11 cellular contexts compared by ENCODE assay signal in genomic region chr2:165193178-165193777, GRCh38. TPM values are rescaled to one million over a fixed set of nuclear protein-coding genes. Genes with fewer than 3 reads are reported as not detected.
DNase-seq lines count a peak whose midpoint lies in the region; ATAC-seq, FAIRE-seq and TF ChIP-seq lines count a peak whose summit lies in the region.
"Had no signal": no experiment of that assay in that cellular context is flagged by ENCODE, and none has a peak within 500 bp of the region (broad histone marks: within the 10 kb centered on the region; RNA-seq: fewer than 3 reads in every experiment).

No MANE protein-coding gene starts in this region.

- POLR2A ChIA-PET in activated CD4-positive, alpha-beta memory T cell treated with anti-CD3 and anti-CD28 coated beads, Interleukin-2, amount 10 ng/mL, durations not matched to agents 7 days and 5 days (lab: Charles Lee), result no interaction called here

- FAIRE-seq in frontal cortex (lab: Jason Lieb, UNC), result no peak

- DNase-seq in GM06990 (ENCODE audit: extremely low read depth, insufficient read length) (peak; percentile 34), NCI-H2029 treated with DMSO at 0.1 percent for 48 hours (lab: John Stamatoyannopoulos, UW) (peak; percentile 99), natural killer cell (no peak), frontal cortex (ENCODE audit: low spot score in 2 of 2) (no peak)
- DNase-seq in stimulated activated naive CD8-positive, alpha-beta T cell treated with anti-CD3 and anti-CD28 coated beads, Interleukin-15, amount 100 ng/mL, for 72 hours, result no peak
- DNase-seq in activated CD4-positive, alpha-beta memory T cell treated with anti-CD3 and anti-CD28 coated beads, Interleukin-2, amount 10 ng/mL, durations not matched to agents 7 days and 5 days, result no peak
- DNase-seq: naive thymus-derived CD4-positive, alpha-beta T cell; NCI-H82 had no signal

- no peak overlapping the region for H3K27ac Mint-ChIP-seq in stimulated activated naive CD8-positive, alpha-beta T cell treated with anti-CD3 and anti-CD28 coated beads, Interleukin-15, amount 100 ng/mL, for 72 hours
- no peak overlapping the region for H3K27ac Mint-ChIP-seq in natural killer cell
- H3K27ac Mint-ChIP-seq in activated CD4-positive, alpha-beta memory T cell treated with anti-CD3 and anti-CD28 coated beads, Interleukin-2, amount 10 ng/mL, durations not matched to agents 7 days and 5 days, result no peak overlapping the region
- H3K27ac Mint-ChIP-seq: naive thymus-derived CD4-positive, alpha-beta T cell had no signal

- no peak for TF ChIP-seq CTCF in GM06990 (IDR thresholded peaks at IDR 0.05; ENCODE audit: insufficient read depth, low read length, poor library complexity, severe bottlenecking)
- no peak for TF ChIP-seq CTCF in natural killer cell (IDR thresholded peaks at IDR 0.05)

- no peak overlapping the region for H3K4me3 ChIP-seq in GM06990 (replicated peaks; ENCODE audit: low read depth, low read length)

- H3K9me3 Mint-ChIP-seq in stimulated activated naive CD8-positive, alpha-beta T cell treated with anti-CD3 and anti-CD28 coated beads, Interleukin-15, amount 100 ng/mL, for 72 hours, result no peaks in the 10 kb centered on the region
- no peaks in the 10 kb centered on the region for H3K9me3 Mint-ChIP-seq in natural killer cell
- H3K9me3 Mint-ChIP-seq in activated CD4-positive, alpha-beta memory T cell treated with anti-CD3 and anti-CD28 coated beads, Interleukin-2, amount 10 ng/mL, durations not matched to agents 7 days and 5 days, result no peaks in the 10 kb centered on the region

- intact Hi-C loops in natural killer cell (cut with micrococcal nuclease), result no loop called here

- H3K27me3 ChIP-seq in GM06990 (replicated peaks; ENCODE audit: control insufficient read depth, insufficient read depth, low read length), result no peaks in the 10 kb centered on the region

- ATAC-seq in GM19463 (IDR thresholded peaks at IDR 0.05; ENCODE audit: unreplicated experiment) (peak; percentile 92), HG03060 (IDR thresholded peaks at IDR 0.05; ENCODE audit: low read depth, unreplicated experiment) (peak; percentile 98), natural killer cell (no peak)
- ATAC-seq in stimulated activated naive CD8-positive, alpha-beta T cell treated with anti-CD3 and anti-CD28 coated beads, Interleukin-15, amount 100 ng/mL, for 72 hours, result no peak
- ATAC-seq: naive thymus-derived CD4-positive, alpha-beta T cell had no signal

- H3K4me1 Mint-ChIP-seq in stimulated activated naive CD8-positive, alpha-beta T cell treated with anti-CD3 and anti-CD28 coated beads, Interleukin-15, amount 100 ng/mL, for 72 hours, result no peaks in the 10 kb centered on the region
- no peaks in the 10 kb centered on the region for H3K4me1 Mint-ChIP-seq in natural killer cell
- H3K4me1 Mint-ChIP-seq in activated CD4-positive, alpha-beta memory T cell treated with anti-CD3 and anti-CD28 coated beads, Interleukin-2, amount 10 ng/mL, durations not matched to agents 7 days and 5 days, result no peaks in the 10 kb centered on the region
- H3K4me1 Mint-ChIP-seq: naive thymus-derived CD4-positive, alpha-beta T cell had no signal

- H3K36me3 ChIP-seq in GM06990 (ENCODE audit: control insufficient read depth, insufficient read depth, low read length), result no peaks in the 10 kb centered on the region

- CTCF ChIA-PET in activated CD4-positive, alpha-beta memory T cell treated with anti-CD3 and anti-CD28 coated beads, Interleukin-2, amount 10 ng/mL, durations not matched to agents 7 days and 5 days (lab: Charles Lee), result no interaction called here

- H3K27me3 Mint-ChIP-seq in stimulated activated naive CD8-positive, alpha-beta T cell treated with anti-CD3 and anti-CD28 coated beads, Interleukin-15, amount 100 ng/mL, for 72 hours, result no peaks in the 10 kb centered on the region
- no peaks in the 10 kb centered on the region for H3K27me3 Mint-ChIP-seq in natural killer cell (ENCODE audit: low read depth in 2 of 2)
- no peaks in the 10 kb centered on the region for H3K27me3 Mint-ChIP-seq in activated CD4-positive, alpha-beta memory T cell treated with anti-CD3 and anti-CD28 coated beads, Interleukin-2, amount 10 ng/mL, durations not matched to agents 7 days and 5 days

- H3K36me3 Mint-ChIP-seq in natural killer cell, result no peaks in the 10 kb centered on the region
- H3K36me3 Mint-ChIP-seq in activated CD4-positive, alpha-beta memory T cell treated with anti-CD3 and anti-CD28 coated beads, Interleukin-2, amount 10 ng/mL, durations not matched to agents 7 days and 5 days (ENCODE audit: low read depth), result no peaks in the 10 kb centered on the region
- H3K36me3 Mint-ChIP-seq: naive thymus-derived CD4-positive, alpha-beta T cell had no signal

- no peak overlapping the region for H3K4me3 Mint-ChIP-seq in stimulated activated naive CD8-positive, alpha-beta T cell treated with anti-CD3 and anti-CD28 coated beads, Interleukin-15, amount 100 ng/mL, for 72 hours
- no peak overlapping the region for H3K4me3 Mint-ChIP-seq in natural killer cell
- no peak overlapping the region for H3K4me3 Mint-ChIP-seq in activated CD4-positive, alpha-beta memory T cell treated with anti-CD3 and anti-CD28 coated beads, Interleukin-2, amount 10 ng/mL, durations not matched to agents 7 days and 5 days
- H3K4me3 Mint-ChIP-seq: naive thymus-derived CD4-positive, alpha-beta T cell had no signal

RNA-seq across cellular contexts. Expression of gene SCN3A, which starts 10.6 kb away (rescaled TPM):
- total RNA-seq in natural killer cell (under 1 TPM in 2 of 3 donors, not detected in 1; 0.05 to 0.58 TPM), frontal cortex (257 TPM)
- total RNA-seq in activated CD4-positive, alpha-beta memory T cell treated with anti-CD3 and anti-CD28 coated beads, Interleukin-2, amount 10 ng/mL, durations not matched to agents 7 days and 5 days, result not detected
- total RNA-seq: fibroblast of villous mesenchyme had no signal

RNA-seq across cellular contexts. Expression of gene SCN2A, which starts 45.9 kb away (rescaled TPM):
- under 1 TPM in 1 of 3 donors, not detected in 2; 0.10 TPM for total RNA-seq in natural killer cell
- total RNA-seq in frontal cortex, result 160 TPM
- total RNA-seq in activated CD4-positive, alpha-beta memory T cell treated with anti-CD3 and anti-CD28 coated beads, Interleukin-2, amount 10 ng/mL, durations not matched to agents 7 days and 5 days, result not detected
- total RNA-seq: naive thymus-derived CD4-positive, alpha-beta T cell had no signal

Comparison
In these comparisons a context has a peak if more than half of its experiments do, and no peak if none do; other contexts are left out.
1. DNase-seq: peak in GM06990 (single experiment) and NCI-H2029 treated with DMSO at 0.1 percent for 48 hours (single experiment); none in stimulated activated naive CD8-positive, alpha-beta T cell treated with anti-CD3 and anti-CD28 coated beads, Interleukin-15, amount 100 ng/mL, for 72 hours (0 of 2), natural killer cell (single experiment), frontal cortex (0 of 2) and activated CD4-positive, alpha-beta memory T cell treated with anti-CD3 and anti-CD28 coated beads, Interleukin-2, amount 10 ng/mL, durations not matched to agents 7 days and 5 days (single experiment).
2. ATAC-seq: peak in GM19463 (single experiment) and HG03060 (single experiment); none in stimulated activated naive CD8-positive, alpha-beta T cell treated with anti-CD3 and anti-CD28 coated beads, Interleukin-15, amount 100 ng/mL, for 72 hours (single experiment) and natural killer cell (0 of 3).
3. RNA of gene SCN3A, which starts 10.6 kb away (total RNA-seq): 257 TPM in frontal cortex (single experiment); 0.05 to 0.58 TPM in natural killer cell and not detected in activated CD4-positive, alpha-beta memory T cell treated with anti-CD3 and anti-CD28 coated beads, Interleukin-2, amount 10 ng/mL, durations not matched to agents 7 days and 5 days; every median in the first group is over 100 times any median in the second.
4. RNA of gene SCN2A, which starts 45.9 kb away (total RNA-seq): 160 TPM in frontal cortex (single experiment); 0.10 TPM in natural killer cell and not detected in activated CD4-positive, alpha-beta memory T cell treated with anti-CD3 and anti-CD28 coated beads, Interleukin-2, amount 10 ng/mL, durations not matched to agents 7 days and 5 days; every median in the first group is over 100 times any median in the second.